In the genomic region with DNA sequence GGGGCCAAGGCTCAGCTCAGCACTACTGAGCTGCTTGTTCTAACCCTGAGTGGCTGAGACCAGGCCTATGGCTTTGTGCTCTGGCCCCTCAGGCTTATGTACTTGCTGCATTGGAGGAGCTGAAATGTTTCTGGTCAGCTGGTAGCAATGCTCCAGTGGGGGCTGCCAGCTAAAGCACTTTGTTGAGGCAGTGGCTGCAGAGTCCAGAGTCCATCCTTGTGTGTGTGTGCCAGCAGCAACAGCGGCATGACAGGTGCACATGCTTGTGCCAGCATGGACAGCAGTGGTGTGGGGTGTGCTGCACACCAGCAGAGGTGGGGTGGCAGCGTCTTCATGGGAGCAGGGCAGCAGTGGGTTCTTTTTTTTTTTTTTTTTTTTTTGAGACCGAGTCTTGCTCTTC, we compare ENCODE assay signal across 16 cellular contexts.
DNase-seq lines count a peak whose midpoint lies in the region; ATAC-seq, FAIRE-seq and TF ChIP-seq lines count a peak whose summit lies in the region.
"Had no signal": no experiment of that assay in that cellular context is flagged by ENCODE, and none has a peak within 500 bp of the region (broad histone marks: within the 10 kb centered on the region; RNA-seq: fewer than 3 reads in every experiment).

No MANE protein-coding gene starts in this region.

- WGBS in H9 (ENCODE audit: extremely low coverage, insufficient read length, low lambda C conversion rate), result no CpG with 5 or more reads among the region's 3 CpGs
- WGBS in body of pancreas, 2 donors, result 59 to 65% methylated on average over 3 of the region's 3 CpGs
- WGBS in small intestine, 3 donors, result 9 to 76% (median 47%) methylated on average over 2 to 3 of the region's 3 CpGs
- WGBS in endodermal cell (ENCODE audit: insufficient coverage in 1 of 2, insufficient read length in 1 of 2), 2 experiments, result 87 to 100% methylated on average over 1 to 3 of the region's 3 CpGs

- H3K9me3 ChIP-seq in H9 (ENCODE audit: control insufficient read depth, low read depth, low read length) (no peaks in the 10 kb centered on the region), body of pancreas (no peaks in the 10 kb centered on the region), mucosa of descending colon (no peaks in the 10 kb centered on the region), small intestine (ENCODE audit: control insufficient read depth, low read depth) (no peaks in the 10 kb centered on the region), endodermal cell (ENCODE audit: control insufficient read depth, low read length) (peaks cover 4% of the 10 kb centered on the region)
- H3K9me3 ChIP-seq: BE2C, SK-N-SH had no signal

- ATAC-seq in body of pancreas (peak; percentile 53), mucosa of descending colon (peak; percentile 99), GM18870 (IDR thresholded peaks at IDR 0.05; ENCODE audit: unreplicated experiment) (no peak)
- ATAC-seq: Right ventricle myocardium inferior had no signal

- TF ChIP-seq CTCF in H9 (conservative IDR thresholded peaks at IDR 0.05) (no peak), body of pancreas (IDR thresholded peaks at IDR 0.05) (no peak), mucosa of descending colon (IDR thresholded peaks at IDR 0.05) (no peak), endodermal cell (conservative IDR thresholded peaks at IDR 0.05) (no peak)

- H3K36me3 ChIP-seq in body of pancreas (replicated peaks in 1 of 2; ENCODE audit: insufficient read depth in 1 of 2, low read depth in 2 of 2) (no peaks in the 10 kb centered on the region), mucosa of descending colon (ENCODE audit: low read depth) (no peaks in the 10 kb centered on the region), small intestine (ENCODE audit: control insufficient read depth in 2 of 2, insufficient read depth in 2 of 2, low read length in 2 of 2) (no peaks in the 10 kb centered on the region), endodermal cell (ENCODE audit: control insufficient read depth, insufficient read depth, low read length) (peaks cover 13% of the 10 kb centered on the region)
- H3K36me3 ChIP-seq: BE2C had no signal

- TF ChIP-seq POLR2A in body of pancreas (IDR thresholded peaks at IDR 0.05), result no peak

- FAIRE-seq in small intestine (lab: Jason Lieb, UNC), result no peak

- H3K27me3 ChIP-seq in H9 (ENCODE audit: insufficient read depth, low read length) (no peaks in the 10 kb centered on the region), body of pancreas (no peaks in the 10 kb centered on the region), small intestine (ENCODE audit: control insufficient read depth in 2 of 2, insufficient read depth in 2 of 2, low read length in 2 of 2) (no peaks in the 10 kb centered on the region), endodermal cell (ENCODE audit: control insufficient read depth, insufficient read depth, low read length, poor library complexity, severe bottlenecking) (no peaks in the 10 kb centered on the region)
- H3K27me3 ChIP-seq: BE2C had no signal

- no peak overlapping the region for H4K8ac ChIP-seq in H9 (replicated peaks; ENCODE audit: insufficient read length, low read depth, low read length)

- no peak overlapping the region for H3K56ac ChIP-seq in H9 (ENCODE audit: insufficient read length, low read depth, low read length)

- peaks cover 0 to 17% (median 0%) of the 10 kb centered on the region in 3 experiments; a peak in 5 of 7 replicates for H3K36me3 Mint-ChIP-seq in H9 (ENCODE audit: insufficient read depth in 1 of 3, low read depth in 3 of 3)
- peaks cover 10% of the 10 kb centered on the region for H3K36me3 Mint-ChIP-seq in endodermal cell (ENCODE audit: low read depth)

- H3K4me1 Mint-ChIP-seq in H9, result peaks cover 7% of the 10 kb centered on the region in 2 experiments
- no peaks in the 10 kb centered on the region for H3K4me1 Mint-ChIP-seq in endodermal cell

- H3K4ac ChIP-seq in H9 (ENCODE audit: low read depth, low read length), result no peak overlapping the region

- no peak overlapping the region for H3K4me3 ChIP-seq in body of pancreas
- no peak overlapping the region for H3K4me3 ChIP-seq in mucosa of descending colon
- no peak overlapping the region for H3K4me3 ChIP-seq in small intestine (ENCODE audit: low read depth in 1 of 2, low read length in 2 of 2)
- H3K4me3 ChIP-seq in endodermal cell (ENCODE audit: low read length), result no peak overlapping the region
- H3K4me3 ChIP-seq: HAP-1 had no signal

- H3K27me3 Mint-ChIP-seq in H9 (ENCODE audit: low read depth) (no peaks in the 10 kb centered on the region), endodermal cell (ENCODE audit: insufficient read depth) (no peaks in the 10 kb centered on the region)
- H3K27me3 Mint-ChIP-seq: CD8-positive, alpha-beta memory T cell had no signal

- no peak overlapping the region for H3K14ac ChIP-seq in H9 (ENCODE audit: insufficient read depth, low read length)

- no peak overlapping the region for H2BK5ac ChIP-seq in H9 (ENCODE audit: insufficient read length, low read length)

- H3K27ac Mint-ChIP-seq in H9 (peak overlapping the region in 2 of 3 experiments; percentile 50 to 56; a peak in 2 of 7 replicates), endodermal cell (no peak overlapping the region)

- no peak overlapping the region for H3K9ac ChIP-seq in H9 (ENCODE audit: extremely low read depth, insufficient read length, low read length)
- no peak overlapping the region for H3K9ac ChIP-seq in endodermal cell (ENCODE audit: extremely low read depth, low read length, poor library complexity, severe bottlenecking)
- H3K9ac ChIP-seq: SK-N-SH had no signal

- H3K9me3 Mint-ChIP-seq in H9, result peaks cover 0 to 3% of the 10 kb centered on the region in 2 experiments; a peak in 1 of 5 replicates
- no peaks in the 10 kb centered on the region for H3K9me3 Mint-ChIP-seq in endodermal cell

- H3K79me1 ChIP-seq in H9 (ENCODE audit: insufficient read depth, low read depth, low read length, poor library complexity, severe bottlenecking), result no peaks in the 10 kb centered on the region

- no peak overlapping the region for H2AK5ac ChIP-seq in H9 (ENCODE audit: insufficient read length, low read length)

- H4K20me1 ChIP-seq in H9 (ENCODE audit: control insufficient read depth, insufficient read depth, insufficient read length), result no peaks in the 10 kb centered on the region

- H3K18ac ChIP-seq in H9 (ENCODE audit: insufficient read length, low read depth, low read length), result no peak overlapping the region

- H3K27ac ChIP-seq in H9 (ENCODE audit: insufficient read length, low read depth, low read length) (no peak overlapping the region), body of pancreas (no peak overlapping the region), small intestine (ENCODE audit: low read depth in 1 of 2, low read length in 1 of 2) (no peak overlapping the region), endodermal cell (ENCODE audit: low read depth, low read length) (no peak overlapping the region)

- H3K23me2 ChIP-seq in H9 (ENCODE audit: insufficient read length, low read depth, low read length, poor library complexity, severe bottlenecking), result no peaks in the 10 kb centered on the region

- H4K5ac ChIP-seq in H9 (ENCODE audit: insufficient read length, low read depth, low read length), result no peak overlapping the region

- H4K91ac ChIP-seq in H9 (ENCODE audit: insufficient read length, low read depth, low read length), result no peak overlapping the region

- H3K4me3 Mint-ChIP-seq in H9 (no peak overlapping the region), endodermal cell (no peak overlapping the region)
- H3K4me3 Mint-ChIP-seq: CD8-positive, alpha-beta memory T cell had no signal

- no peak overlapping the region for H2BK15ac ChIP-seq in H9 (ENCODE audit: low read depth, low read length)

- no peak overlapping the region for H2BK12ac ChIP-seq in H9 (ENCODE audit: insufficient read length, low read depth, low read length)

- H3K79me2 ChIP-seq in H9 (ENCODE audit: insufficient read depth, low read length), result no peaks in the 10 kb centered on the region

- H3T11ph ChIP-seq in H9 (ENCODE audit: low read length), result no peak overlapping the region

- no peak overlapping the region for H3K4me2 ChIP-seq in H9 (ENCODE audit: insufficient read depth, insufficient read length, low read length)
- H3K4me2 ChIP-seq: SK-N-SH had no signal

- H2AFZ ChIP-seq in H9 (ENCODE audit: low read length), result no peak overlapping the region

- H3K4me1 ChIP-seq in H9 (ENCODE audit: insufficient read depth, low read length) (no peaks in the 10 kb centered on the region), body of pancreas (no peaks in the 10 kb centered on the region), mucosa of descending colon (ENCODE audit: low read depth) (peaks cover 4% of the 10 kb centered on the region), small intestine (ENCODE audit: control insufficient read depth in 2 of 2, insufficient read depth in 1 of 2, low read depth in 1 of 2, low read length in 1 of 2) (no peaks in the 10 kb centered on the region), endodermal cell (ENCODE audit: control insufficient read depth, insufficient read depth, low read length) (no peaks in the 10 kb centered on the region)
- H3K4me1 ChIP-seq: BE2C had no signal

- no peak overlapping the region for H2BK20ac ChIP-seq in H9 (ENCODE audit: low read depth, low read length, poor library complexity, severe bottlenecking)

- intact Hi-C loops in body of pancreas (cut with DNase I) (no loop called here), mucosa of descending colon (cut with DNase I, micrococcal nuclease) (no loop called here)

- H2BK120ac ChIP-seq in H9 (ENCODE audit: low read depth, low read length, poor library complexity, severe bottlenecking), result no peak overlapping the region

- DNase-seq in H9 (no peak), body of pancreas (peak; percentile 15 to 73 (median 50)), mucosa of descending colon (peak; percentile 62 to 70 (median 70)), small intestine (peak; percentile 80), endodermal cell (no peak), NCI-H2171 treated with DMSO at 0.1 percent for 48 hours (lab: John Stamatoyannopoulos, UW) (no peak)
- DNase-seq: BE2C; CD8-positive, alpha-beta memory T cell; NCI-H1048; NCI-H1694; NCI-H446; NCI-H82; SK-N-SH had no signal

- no peak overlapping the region for H3K23ac ChIP-seq in H9 (ENCODE audit: insufficient read length, low read depth, low read length)

Comparison
In these comparisons a context has a peak if more than half of its experiments do, and no peak if none do; other contexts are left out.
1. DNase-seq: peak in body of pancreas (4 of 4), mucosa of descending colon (3 of 3) and small intestine (single experiment); none in H9 (single experiment), endodermal cell (single experiment) and NCI-H2171 treated with DMSO at 0.1 percent for 48 hours (single experiment).